Comparison of ENCODE assay signal across 8 cellular contexts in the genomic region with DNA sequence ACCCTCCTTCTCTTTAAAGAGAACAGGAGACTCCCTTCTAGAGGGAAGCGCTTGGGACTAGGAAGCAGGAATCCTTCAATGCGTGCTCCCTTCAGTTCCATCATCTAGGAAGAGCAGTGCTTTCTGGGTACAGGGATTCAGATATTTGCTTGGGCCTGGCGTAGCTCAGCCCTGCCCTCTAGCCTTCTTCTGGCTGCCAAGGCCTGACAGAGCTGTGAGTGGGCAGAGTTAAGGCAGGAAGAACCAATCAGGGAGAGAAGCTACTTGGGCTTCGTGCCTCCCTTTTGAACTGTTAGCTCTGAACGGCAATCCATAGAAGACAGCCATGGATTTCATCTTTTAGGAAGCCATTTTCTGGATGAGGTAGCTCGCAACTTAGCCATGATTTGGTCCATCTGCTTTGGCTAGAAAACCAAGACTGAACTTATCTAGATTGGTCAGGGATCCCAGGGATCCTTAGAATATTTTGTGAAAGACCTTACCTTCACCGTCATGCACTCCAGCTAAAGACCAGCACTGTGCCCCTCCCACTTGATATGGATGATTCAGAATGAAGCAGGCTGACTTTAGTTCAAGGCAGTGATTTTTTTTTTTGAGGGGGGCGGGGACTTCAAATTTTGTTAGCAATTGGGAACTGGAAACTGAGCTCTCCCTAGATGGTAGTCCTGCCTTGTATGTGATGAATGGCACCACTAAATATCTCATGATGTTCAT. TPM values are rescaled to one million over a fixed set of nuclear protein-coding genes. Genes with fewer than 3 reads are reported as not detected.
A peak's percentile ranks its signal among the peaks of the same experiment; 100 is the strongest.
DNase-seq lines count a peak whose midpoint lies in the region; ATAC-seq and TF ChIP-seq lines count a peak whose summit lies in the region.

No MANE protein-coding gene starts in this region.

- no peaks in the 10 kb centered on the region for H3K9me3 ChIP-seq in CD4-positive, alpha-beta T cell (ENCODE audit: control insufficient read depth, low read length)
- H3K9me3 ChIP-seq in esophagus squamous epithelium, result no peaks in the 10 kb centered on the region

- CTCF ChIA-PET in CD4-positive, alpha-beta T cell (lab: Charles Lee), result interaction anchor here (3.8 to 4.5 kb wide), 2 partner anchors 8 to 11 kb away, joined by 16 to 24 read pairs; no protein-coding TSS in a partner anchor

- TF ChIP-seq CTCF in CD4-positive, alpha-beta T cell (IDR thresholded peaks at IDR 0.05), result no peak
- TF ChIP-seq CTCF in cardiac fibroblast (IDR thresholded peaks at IDR 0.05; ENCODE audit: low read depth, low read length), result no peak
- no peak for TF ChIP-seq CTCF in esophagus squamous epithelium (IDR thresholded peaks at IDR 0.05)

- H3K27me3 Mint-ChIP-seq in CD4-positive, alpha-beta T cell, result no peaks in the 10 kb centered on the region

- no peak for DNase-seq in CD4-positive, alpha-beta T cell
- DNase-seq in HT-29 (ENCODE audit: low spot score) (peak; percentile 39), cardiac fibroblast (ENCODE audit: low read depth in 2 of 2) (peak; percentile 54 to 58), midbrain (lab: John Stamatoyannopoulos, UW) (peak; percentile 68), retina (no peak), esophagus squamous epithelium (lab: John Stamatoyannopoulos, UW) (no peak)

- no peak for ATAC-seq in CD4-positive, alpha-beta T cell (ENCODE audit: poor library complexity)
- ATAC-seq in GM21390 (IDR thresholded peaks at IDR 0.05; ENCODE audit: unreplicated experiment) (no peak), GM18502 (IDR thresholded peaks at IDR 0.05; ENCODE audit: poor library complexity, unreplicated experiment) (no peak)

- H3K36me3 Mint-ChIP-seq in CD4-positive, alpha-beta T cell (ENCODE audit: low read depth), result peaks cover 16% of the 10 kb centered on the region

- H3K27me3 ChIP-seq in CD4-positive, alpha-beta T cell (ENCODE audit: control insufficient read depth, insufficient read depth, low read length), result no peaks in the 10 kb centered on the region
- H3K27me3 ChIP-seq in esophagus squamous epithelium, result peaks cover 0 to 9% (median 0%) of the 10 kb centered on the region in 4 donors

- intact Hi-C loops in CD4-positive, alpha-beta T cell (cut with DNase I, micrococcal nuclease), result no loop called here
- intact Hi-C loops in esophagus squamous epithelium (cut with DNase I), result no loop called here

- H3K4me1 Mint-ChIP-seq in CD4-positive, alpha-beta T cell (ENCODE audit: low read depth), result peaks cover 47% of the 10 kb centered on the region

- no peak overlapping the region for H3K4me3 ChIP-seq in cardiac fibroblast (replicated peaks in 1 of 2; ENCODE audit: low read depth in 2 of 2, low read length in 2 of 2)
- H3K4me3 ChIP-seq in esophagus squamous epithelium, result no peak overlapping the region

- peaks cover 7 to 84% (median 12%) of the 10 kb centered on the region in 3 donors for H3K4me1 ChIP-seq in esophagus squamous epithelium

- H3K27ac Mint-ChIP-seq in CD4-positive, alpha-beta T cell, result peak overlapping the region; percentile 13

- TF ChIP-seq POLR2A in esophagus squamous epithelium (IDR thresholded peaks at IDR 0.05), result no peak

- WGBS in esophagus squamous epithelium, 2 donors, result 60 to 74% methylated on average over 8 of the region's 8 CpGs

- POLR2A ChIA-PET in CD4-positive, alpha-beta T cell (lab: Charles Lee), result interaction anchor here (0.8 to 1.6 kb wide), 5 partner anchors 9 to 135 kb away, joined by 3 to 5 read pairs (median 3); no protein-coding TSS in a partner anchor

- H3K4me3 Mint-ChIP-seq in CD4-positive, alpha-beta T cell, result no peak overlapping the region

- H3K36me3 ChIP-seq in esophagus squamous epithelium, result peaks cover 0 to 12% (median 0%) of the 10 kb centered on the region in 3 donors

- H3K27ac ChIP-seq in CD4-positive, alpha-beta T cell (ENCODE audit: low read depth, low read length), result no peak overlapping the region
- H3K27ac ChIP-seq in esophagus squamous epithelium, result no peak overlapping the region

- H3K9me3 Mint-ChIP-seq in CD4-positive, alpha-beta T cell, result no peaks in the 10 kb centered on the region

RNA-seq across cellular contexts. Expression of gene CORO6, which starts 2.5 kb away (rescaled TPM):
- 1 to 10 TPM; 2.8 to 3.3 TPM for total RNA-seq in CD4-positive, alpha-beta T cell
- 0.25 and 0.26 TPM in 2 replicates for total RNA-seq in HT-29 (2014; rRNA removed; shearing (Covaris generic))
- total RNA-seq in esophagus squamous epithelium, result 10 to 100 TPM in 1 of 4 donors, 1 to 10 TPM in 3; 2.0 to 39.9 (median 6.5) TPM

RNA-seq across cellular contexts. Expression of gene ANKRD13B, which starts 32.3 kb away (rescaled TPM):
- total RNA-seq in CD4-positive, alpha-beta T cell, result 1 to 10 TPM; 2.1 to 3.0 TPM
- 26.6 and 28.0 TPM in 2 replicates for total RNA-seq in HT-29 (2014; rRNA removed; shearing (Covaris generic))
- total RNA-seq in esophagus squamous epithelium, result 10 to 100 TPM in 2 of 4 donors, 1 to 10 TPM in 2; 3.3 to 18.7 (median 10.2) TPM

RNA-seq across cellular contexts. Expression of gene GIT1, which starts 35.7 kb away (rescaled TPM):
- 10 to 100 TPM; 35.8 to 36.7 TPM for total RNA-seq in CD4-positive, alpha-beta T cell
- total RNA-seq in HT-29 (2014; rRNA removed; shearing (Covaris generic)), result 52.2 and 56.3 TPM in 2 replicates
- total RNA-seq in esophagus squamous epithelium, result 10 to 100 TPM; 24.0 to 45.4 (median 29.6) TPM

RNA-seq across cellular contexts. Expression of gene TP53I13, which starts 56.7 kb away (rescaled TPM):
- 10 to 100 TPM; 45.8 to 47.7 TPM for total RNA-seq in CD4-positive, alpha-beta T cell
- total RNA-seq in HT-29 (2014; rRNA removed; shearing (Covaris generic)), result 118 and 141 TPM in 2 replicates
- total RNA-seq in esophagus squamous epithelium, result 10 to 100 TPM; 11.8 to 34.9 (median 21.8) TPM

RNA-seq across cellular contexts. Expression of gene ABHD15, which starts 58.4 kb away (rescaled TPM):
- total RNA-seq in CD4-positive, alpha-beta T cell, result 1 to 10 TPM; 4.1 to 4.9 TPM
- 20.6 and 25.5 TPM in 2 replicates for total RNA-seq in HT-29 (2014; rRNA removed; shearing (Covaris generic))
- total RNA-seq in esophagus squamous epithelium, result 1 to 10 TPM; 4.3 to 7.2 (median 5.4) TPM

Comparison
In these comparisons a context has a peak if more than half of its experiments do, and no peak if none do; other contexts are left out.
1. DNase-seq: peak in HT-29 (single experiment), cardiac fibroblast (2 of 2) and midbrain (single experiment); none in CD4-positive, alpha-beta T cell (0 of 10), retina (single experiment) and esophagus squamous epithelium (single experiment).